15 cellular contexts compared by ENCODE assay signal in the genomic region with DNA sequence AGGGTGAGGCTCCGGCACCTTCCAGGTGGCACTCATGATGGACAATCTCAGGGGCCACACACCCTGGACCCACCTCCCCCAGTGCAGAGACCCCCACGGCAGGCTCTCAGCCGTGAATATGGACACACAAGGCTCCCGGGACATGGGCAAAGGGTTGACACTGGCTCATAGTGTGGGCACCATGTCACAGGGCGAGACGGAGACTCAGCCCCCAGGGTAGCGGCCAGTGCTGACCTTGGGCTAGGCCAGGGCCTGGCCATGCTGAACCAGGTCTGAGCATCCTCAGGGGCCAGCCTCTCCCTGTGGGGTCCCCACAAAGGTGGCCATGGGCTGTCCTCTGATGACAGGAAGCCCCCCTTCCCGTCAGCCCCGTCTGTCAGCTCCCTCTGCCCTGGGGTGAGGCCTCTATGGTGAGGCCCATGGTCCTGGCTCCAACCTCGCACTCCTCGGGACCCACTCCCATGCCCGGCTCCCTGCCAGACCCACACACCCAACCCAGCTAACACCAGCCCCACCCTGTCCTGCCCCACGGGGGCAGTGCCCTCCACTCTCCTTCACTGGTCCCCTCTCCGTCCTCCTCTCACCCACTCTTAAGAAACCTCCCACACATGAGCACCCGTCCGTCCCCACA. TPM values are rescaled to one million over a fixed set of nuclear protein-coding genes. Genes with fewer than 3 reads are reported as not detected.
DNase-seq lines count a peak whose midpoint lies in the region; ATAC-seq and TF ChIP-seq lines count a peak whose summit lies in the region.
"Had no signal": no experiment of that assay in that cellular context is flagged by ENCODE, and none has a peak within 500 bp of the region (broad histone marks: within the 10 kb centered on the region; RNA-seq: fewer than 3 reads in every experiment).

No MANE protein-coding gene starts in this region.

- no peak overlapping the region for H3K4me3 ChIP-seq in osteoblast (ENCODE audit: insufficient read depth, low read length)
- H3K4me3 ChIP-seq: adrenal gland, BLaER1, thyroid gland had no signal

- no peaks in the 10 kb centered on the region for H3K36me3 ChIP-seq in osteoblast (ENCODE audit: insufficient read depth, low read length)
- H3K36me3 ChIP-seq: adrenal gland, BLaER1, thyroid gland had no signal

- peaks cover 10% of the 10 kb centered on the region for H3K4me1 Mint-ChIP-seq in stimulated activated naive CD8-positive, alpha-beta T cell treated with anti-CD3 and anti-CD28 coated beads, Interleukin-15, amount 100 ng/mL, for 72 hours
- H3K4me1 Mint-ChIP-seq: stimulated activated naive B cell treated with anti-CD40 and anti-IgM and Interleukin-4, amounts not matched to agents 10 μg/mL and 1 μg/mL and 100 μg/mL, for 72 hours had no signal

- H3K4me2 ChIP-seq in osteoblast (ENCODE audit: insufficient read depth, low read length), result no peak overlapping the region

- no peaks in the 10 kb centered on the region for H3K79me2 ChIP-seq in osteoblast (ENCODE audit: insufficient read depth, low read length)

- H2AFZ ChIP-seq in osteoblast (ENCODE audit: low read length), result no peak overlapping the region

- no peak overlapping the region for H3K27ac Mint-ChIP-seq in stimulated activated naive CD8-positive, alpha-beta T cell treated with anti-CD3 and anti-CD28 coated beads, Interleukin-15, amount 100 ng/mL, for 72 hours
- H3K27ac Mint-ChIP-seq: naive thymus-derived CD4-positive, alpha-beta T cell; stimulated activated naive B cell treated with anti-CD40 and anti-IgM and Interleukin-4, amounts not matched to agents 10 μg/mL and 1 μg/mL and 100 μg/mL, for 72 hours had no signal

- peak; percentile 5 for ATAC-seq in stimulated activated naive CD8-positive, alpha-beta T cell treated with anti-CD3 and anti-CD28 coated beads, Interleukin-15, amount 100 ng/mL, for 72 hours
- ATAC-seq in stimulated activated naive CD8-positive, alpha-beta T cell treated with anti-CD3 and anti-CD28 coated beads, Interleukin-15, Interleukin-2, amounts not matched to agents 100 U/mL and 50 U/mL, for 24 hours, result no peak
- ATAC-seq in GM18861 (IDR thresholded peaks at IDR 0.05; ENCODE audit: unreplicated experiment), result no peak

- H3K4me3 Mint-ChIP-seq in stimulated activated naive CD8-positive, alpha-beta T cell treated with anti-CD3 and anti-CD28 coated beads, Interleukin-15, amount 100 ng/mL, for 72 hours, result no peak overlapping the region
- H3K4me3 Mint-ChIP-seq: naive thymus-derived CD4-positive, alpha-beta T cell; stimulated activated naive B cell treated with anti-CD40 and anti-IgM and Interleukin-4, amounts not matched to agents 10 μg/mL and 1 μg/mL and 100 μg/mL, for 72 hours had no signal

- no peaks in the 10 kb centered on the region for H4K20me1 ChIP-seq in osteoblast (ENCODE audit: insufficient read depth, low read length)
- H4K20me1 ChIP-seq: BLaER1 had no signal

- no peak for TF ChIP-seq CTCF in osteoblast (IDR thresholded peaks at IDR 0.05; ENCODE audit: extremely low read depth, low read depth, low read length)

- H3K27me3 Mint-ChIP-seq in stimulated activated naive CD8-positive, alpha-beta T cell treated with anti-CD3 and anti-CD28 coated beads, Interleukin-15, amount 100 ng/mL, for 72 hours, result peaks cover 38% of the 10 kb centered on the region

- no peaks in the 10 kb centered on the region for H3K9me3 ChIP-seq in osteoblast (ENCODE audit: low read depth, low read length)
- H3K9me3 ChIP-seq: adrenal gland, BLaER1, thyroid gland had no signal

- H3K27me3 ChIP-seq in osteoblast (ENCODE audit: insufficient read depth, low read length), result peaks cover 3% of the 10 kb centered on the region
- H3K27me3 ChIP-seq: adrenal gland, BLaER1, thyroid gland had no signal

- DNase-seq in activated CD4-positive, alpha-beta T cell treated with anti-CD3 and anti-CD28 coated beads for 1 hour, result peak; percentile 5
- DNase-seq in activated CD4-positive, alpha-beta T cell treated with anti-CD3 and anti-CD28 coated beads, Interleukin-2, amount 50 U/mL, for 4 hours, result no peak
- no peak for DNase-seq in stimulated activated naive CD8-positive, alpha-beta T cell treated with anti-CD3 and anti-CD28 coated beads, Interleukin-15, amount 100 ng/mL, for 72 hours
- no peak for DNase-seq in stimulated activated naive CD8-positive, alpha-beta T cell treated with anti-CD3 and anti-CD28 coated beads, Interleukin-15, Interleukin-2, amounts not matched to agents 100 U/mL and 50 U/mL, for 24 hours
- DNase-seq in osteoblast (ENCODE audit: insufficient read length, low spot score, missing footprints), result peak; percentile 64
- DNase-seq in C1 segment of cervical spinal cord (lab: John Stamatoyannopoulos, UW), result no peak
- no peak for DNase-seq in NK-92 (lab: John Stamatoyannopoulos, UW; ENCODE audit: unreplicated experiment)
- DNase-seq: NCI-H187 treated with DMSO at 0.1 percent for 48 hours had no signal

- H3K9me3 Mint-ChIP-seq in stimulated activated naive CD8-positive, alpha-beta T cell treated with anti-CD3 and anti-CD28 coated beads, Interleukin-15, amount 100 ng/mL, for 72 hours, result no peaks in the 10 kb centered on the region
- H3K9me3 Mint-ChIP-seq: naive thymus-derived CD4-positive, alpha-beta T cell; stimulated activated naive B cell treated with anti-CD40 and anti-IgM and Interleukin-4, amounts not matched to agents 10 μg/mL and 1 μg/mL and 100 μg/mL, for 72 hours had no signal

- H3K4me1 ChIP-seq in osteoblast (ENCODE audit: insufficient read depth, low read length), result no peaks in the 10 kb centered on the region
- H3K4me1 ChIP-seq: adrenal gland, thyroid gland had no signal

- no peak overlapping the region for H3K27ac ChIP-seq in osteoblast (ENCODE audit: low read depth, low read length)
- H3K27ac ChIP-seq: adrenal gland, BLaER1, thyroid gland had no signal

RNA-seq across cellular contexts. Expression of a gene that starts 19.0 kb away (rescaled TPM):
- under 0.01 TPM in 1 of 2 replicates, not detected in the other for total RNA-seq in osteoblast
- total RNA-seq: glomerular endothelial cell had no signal

RNA-seq across cellular contexts. Expression of a gene that starts 48.9 kb away (rescaled TPM):
- total RNA-seq in osteoblast, result 0.59 and 1.1 TPM in 2 replicates

Comparison
In these comparisons a context has a peak if more than half of its experiments do, and no peak if none do; other contexts are left out.
1. DNase-seq: peak in activated CD4-positive, alpha-beta T cell treated with anti-CD3 and anti-CD28 coated beads for 1 hour (single experiment) and osteoblast (single experiment); none in activated CD4-positive, alpha-beta T cell treated with anti-CD3 and anti-CD28 coated beads, Interleukin-2, amount 50 U/mL, for 4 hours (0 of 2), stimulated activated naive CD8-positive, alpha-beta T cell treated with anti-CD3 and anti-CD28 coated beads, Interleukin-15, amount 100 ng/mL, for 72 hours (0 of 2), stimulated activated naive CD8-positive, alpha-beta T cell treated with anti-CD3 and anti-CD28 coated beads, Interleukin-15, Interleukin-2, amounts not matched to agents 100 U/mL and 50 U/mL, for 24 hours (single experiment), C1 segment of cervical spinal cord (0 of 14) and NK-92 (single experiment).